Comparison of ENCODE assay signal across 8 cellular contexts in genomic region chr21:42781150-42781980, GRCh38.
DNase-seq lines count a peak whose midpoint lies in the region; ATAC-seq and TF ChIP-seq lines count a peak whose summit lies in the region.

No MANE protein-coding gene starts in this region.

- CTCF ChIA-PET in Caco-2 (lab: Charles Lee): interaction anchor here (1.9 kb wide), 1 partner anchor 188 kb away, joined by 9 read pairs; no protein-coding TSS in a partner anchor

- H3K27ac Mint-ChIP-seq in Caco-2 (ENCODE audit: unreplicated experiment) (no peak overlapping the region), neural crest cell (ENCODE audit: unreplicated experiment) (no peak overlapping the region)

- no peak for ATAC-seq in HG02852 (IDR thresholded peaks at IDR 0.05; ENCODE audit: unreplicated experiment)

- intact Hi-C loops in Caco-2 (cut with micrococcal nuclease; ENCODE audit: unreplicated experiment): no loop called here

- H3K4me1 Mint-ChIP-seq in Caco-2 (ENCODE audit: low read depth, unreplicated experiment) (peaks cover 8% of the 10 kb centered on the region), neural crest cell (peaks cover 44% of the 10 kb centered on the region)

- 8 to 10% methylated on average over 39 of the region's 40 CpGs for WGBS in ectodermal cell, 2 experiments

- H3K36me3 ChIP-seq in Caco-2 (ENCODE audit: control insufficient read depth, insufficient read depth, low read length) (no peaks in the 10 kb centered on the region), ectodermal cell (ENCODE audit: control insufficient read depth, insufficient read depth, low read length) (no peaks in the 10 kb centered on the region)

- H3K27me3 ChIP-seq in Caco-2 (replicated peaks; ENCODE audit: control insufficient read depth, insufficient read depth, low read length) (no peaks in the 10 kb centered on the region), ectodermal cell (ENCODE audit: control insufficient read depth, insufficient read depth, low read length, poor library complexity, severe bottlenecking) (peaks cover 40% of the 10 kb centered on the region)

- no peaks in the 10 kb centered on the region for H3K36me3 Mint-ChIP-seq in Caco-2 (ENCODE audit: insufficient read depth, unreplicated experiment)
- peaks cover 3% of the 10 kb centered on the region for H3K36me3 Mint-ChIP-seq in neural crest cell (ENCODE audit: low read depth)

- TF ChIP-seq CTCF in Caco-2 (IDR thresholded peaks at IDR 0.05; ENCODE audit: insufficient read depth in 1 of 2, low read depth in 1 of 2, low read length in 1 of 2, severe bottlenecking in 1 of 2, unreplicated experiment in 1 of 2) (no peak), neural crest cell (conservative IDR thresholded peaks at IDR 0.05) (peak; percentile 33)

- H3K27ac ChIP-seq in ectodermal cell (ENCODE audit: insufficient read depth, low read depth, low read length, poor library complexity, severe bottlenecking): no peak overlapping the region

- no TSS peak for BruUV-seq in Caco-2 (replicated peaks; lab: Mats Ljungman, UMichigan)

- H3K27me3 Mint-ChIP-seq in Caco-2 (ENCODE audit: insufficient read depth, unreplicated experiment) (no peaks in the 10 kb centered on the region), neural crest cell (ENCODE audit: low read depth) (peaks cover 45% of the 10 kb centered on the region)

- peak overlapping the region; percentile 73 for H3K4me3 Mint-ChIP-seq in Caco-2 (ENCODE audit: unreplicated experiment)
- peak overlapping the region; percentile 76 for H3K4me3 Mint-ChIP-seq in neural crest cell

- POLR2A ChIA-PET in Caco-2 (lab: Charles Lee): no interaction called here

- DNase-seq in Caco-2 (peak; percentile 58 to 62), NCI-H2107 treated with DMSO at 0.1 percent for 48 hours (lab: John Stamatoyannopoulos, UW; ENCODE audit: unreplicated experiment) (peak; percentile 75), neural crest cell (ENCODE audit: low read depth, low spot score) (no peak), SW 1271 (lab: John Stamatoyannopoulos, UW) (no peak), T-helper 1 cell (no peak), H4 (ENCODE audit: low spot score) (no peak)

- no peaks in the 10 kb centered on the region for H3K9me3 Mint-ChIP-seq in Caco-2 (ENCODE audit: unreplicated experiment)
- no peaks in the 10 kb centered on the region for H3K9me3 Mint-ChIP-seq in neural crest cell

- H3K4me3 ChIP-seq in Caco-2 (ENCODE audit: low read depth, low read length): peak overlapping the region; percentile 35
- H3K4me3 ChIP-seq in ectodermal cell (ENCODE audit: insufficient read depth, low read depth, low read length): peak overlapping the region; percentile 14

- H3K9me3 ChIP-seq in Caco-2 (no peaks in the 10 kb centered on the region), ectodermal cell (ENCODE audit: control insufficient read depth, low read length) (no peaks in the 10 kb centered on the region)

- H3K4me1 ChIP-seq in Caco-2: peaks cover 7% of the 10 kb centered on the region; the same call in 1 of the 2 replicates
- H3K4me1 ChIP-seq in ectodermal cell (ENCODE audit: control insufficient read depth, insufficient read depth, low read length): peaks cover 35% of the 10 kb centered on the region

Comparison
In these comparisons a context has a peak if more than half of its experiments do, and no peak if none do; other contexts are left out.
1. DNase-seq: peak in Caco-2 (2 of 2) and NCI-H2107 treated with DMSO at 0.1 percent for 48 hours (single experiment); none in neural crest cell (single experiment), SW 1271 (0 of 2), T-helper 1 cell (0 of 5) and H4 (single experiment).